Comparison of ENCODE assay signal across 8 cellular contexts in the genomic region with DNA sequence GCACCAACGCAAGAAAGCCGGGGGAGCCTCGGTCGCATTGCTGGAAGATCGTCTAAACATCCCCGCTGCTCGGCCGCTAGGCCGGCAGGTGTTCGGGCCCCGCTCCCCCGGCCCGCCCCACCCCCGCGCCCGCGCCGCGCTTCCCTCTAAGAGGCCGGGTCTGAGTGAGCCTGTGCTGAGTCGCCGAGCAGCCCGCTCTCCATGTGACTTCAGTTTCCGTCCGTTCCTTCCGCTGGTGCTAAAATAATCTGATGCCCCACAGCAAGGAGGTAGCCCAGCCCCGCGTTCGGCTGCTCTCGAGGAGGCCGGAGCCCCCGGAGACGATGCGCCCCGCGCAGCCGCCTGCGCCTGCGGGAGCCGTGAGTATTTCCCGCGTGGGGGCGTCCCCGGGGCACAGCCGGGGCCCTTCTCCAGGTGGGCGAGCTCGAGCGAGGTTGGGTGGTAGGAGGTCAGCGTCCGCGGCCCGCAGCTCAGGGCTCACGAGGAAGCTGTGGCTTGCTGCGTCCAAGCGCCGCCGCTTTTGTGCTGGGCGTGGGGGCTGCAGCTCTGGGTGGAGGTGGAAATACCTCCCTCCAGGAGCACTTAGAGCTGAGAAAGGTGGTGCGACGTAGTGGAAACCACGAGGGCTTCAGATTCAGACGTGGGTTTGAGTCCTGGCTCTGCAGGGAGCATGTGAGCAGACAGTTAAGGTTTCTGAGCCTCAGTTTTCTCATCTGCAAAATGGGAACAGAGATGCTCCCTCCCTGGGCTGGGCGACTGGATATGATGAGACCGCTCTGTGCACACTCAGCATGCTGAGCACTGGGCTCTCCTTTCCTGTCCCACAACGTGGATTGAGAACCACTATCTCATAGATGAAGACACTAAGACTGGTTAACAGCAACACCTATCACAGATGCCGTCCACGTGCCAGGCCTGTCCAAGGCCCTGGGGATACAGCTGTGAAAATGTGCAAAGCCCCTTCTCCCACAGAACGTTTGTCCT. TPM values are rescaled to one million over a fixed set of nuclear protein-coding genes. Genes with fewer than 3 reads are reported as not detected.
DNase-seq lines count a peak whose midpoint lies in the region; ATAC-seq and TF ChIP-seq lines count a peak whose summit lies in the region.

A gene (plus strand): TSS at position 178 of the 984 bp plus-strand sequence. CDS start 14,846 bp downstream, outside the sequence.

- peaks cover 69% of the 10 kb centered on the region for H3K4me1 ChIP-seq in CD4-positive, CD25-positive, alpha-beta regulatory T cell (ENCODE audit: control insufficient read depth, insufficient read depth, low read length, poor library complexity, severe bottlenecking)
- peaks cover 17% of the 10 kb centered on the region for H3K4me1 ChIP-seq in KMS-11 (ENCODE audit: low read depth, poor library complexity, severe bottlenecking)
- no peaks in the 10 kb centered on the region for H3K4me1 ChIP-seq in gastrocnemius medialis

- in situ Hi-C loops in gastrocnemius medialis (cut with MboI; ENCODE audit: low sequenced_read_pairs in 4 of 4) = no loop called here

- no peaks in the 10 kb centered on the region for H3K27me3 ChIP-seq in CD4-positive, CD25-positive, alpha-beta regulatory T cell (ENCODE audit: control insufficient read depth, insufficient read depth, low read length)
- no peaks in the 10 kb centered on the region for H3K27me3 ChIP-seq in KMS-11 (ENCODE audit: insufficient read depth, low read depth)
- H3K27me3 ChIP-seq in gastrocnemius medialis = peaks cover 10 to 20% (median 14%) of the 10 kb centered on the region in 3 donors

- peak within 1 kb of the TSS; percentile 90 to 93 (median 93) for H3K27ac Mint-ChIP-seq in CD4-positive, CD25-positive, alpha-beta regulatory T cell

- H3K4me3 Mint-ChIP-seq in CD4-positive, CD25-positive, alpha-beta regulatory T cell = peak within 1 kb of the TSS; percentile 88 to 94 (median 92)

- H3K9me3 Mint-ChIP-seq in CD4-positive, CD25-positive, alpha-beta regulatory T cell = no peaks in the 10 kb centered on the region

- peak within 1 kb of the TSS; percentile 78 for H3K27ac ChIP-seq in CD4-positive, CD25-positive, alpha-beta regulatory T cell (ENCODE audit: insufficient read depth, low read length, poor library complexity, severe bottlenecking)
- H3K27ac ChIP-seq in KMS-11 (peak within 1 kb of the TSS; percentile 70), gastrocnemius medialis (peak within 1 kb of the TSS in 3 of 4 donors; percentile 42 to 72 (median 43))

- peak within 1 kb of the TSS; percentile 93 for H2AFZ ChIP-seq in KMS-11 (ENCODE audit: low read depth)

- no peaks in the 10 kb centered on the region for H3K27me3 Mint-ChIP-seq in CD4-positive, CD25-positive, alpha-beta regulatory T cell

- no peak for TF ChIP-seq CTCF in KMS-11 (conservative IDR thresholded peaks at IDR 0.05; ENCODE audit: low read depth, low read length)
- TF ChIP-seq CTCF in gastrocnemius medialis (IDR thresholded peaks at IDR 0.05 in 4 of 5, conservative IDR thresholded peaks at IDR 0.05 in 1 of 5) = no peak

- peaks cover 19% of the 10 kb centered on the region; the same call in 1 of the 2 replicates for H3K79me2 ChIP-seq in KMS-11 (ENCODE audit: insufficient read depth, low read depth)

- H3K36me3 ChIP-seq in CD4-positive, CD25-positive, alpha-beta regulatory T cell (ENCODE audit: control insufficient read depth, insufficient read depth, low read length) = peaks cover 6% of the 10 kb centered on the region
- H3K36me3 ChIP-seq in KMS-11 (ENCODE audit: insufficient read depth) (no peaks in the 10 kb centered on the region), gastrocnemius medialis (no peaks in the 10 kb centered on the region)

- H3K4me2 ChIP-seq in KMS-11 = peak within 1 kb of the TSS; percentile 65

- no peaks in the 10 kb centered on the region for H3K9me3 ChIP-seq in CD4-positive, CD25-positive, alpha-beta regulatory T cell (ENCODE audit: control insufficient read depth in 2 of 2, low read length in 2 of 2)
- H3K9me3 ChIP-seq in gastrocnemius medialis = no peaks in the 10 kb centered on the region

- intact Hi-C loops in T-helper 1 cell treated with Interleukin-12 subunit alpha and Interleukin-12 subunit beta and Interleukin-4 antibody, amounts not matched to agents 30 ng/mL and 1 ng/mL, for 36 hours (cut with micrococcal nuclease) = loop anchor here (1.0 to 10.0 kb wide), 6 partner anchors 9 to 1095 kb away; a partner anchor contains a TSS
- intact Hi-C loops in gastrocnemius medialis (cut with DNase I; ENCODE audit: low total_unique reads) = no loop called here

- peak; percentile 70 for ATAC-seq in CD4-positive, CD25-positive, alpha-beta regulatory T cell (ENCODE audit: low read depth in 2 of 2)
- ATAC-seq in GM21360 (IDR thresholded peaks at IDR 0.05; ENCODE audit: unreplicated experiment) (peak; percentile 30), gastrocnemius medialis (peak; percentile 57), HG02840 (IDR thresholded peaks at IDR 0.05; ENCODE audit: low FRiP score, unreplicated experiment) (no peak)

- DNase-seq in CD4-positive, CD25-positive, alpha-beta regulatory T cell = peak; percentile 48 to 88 (median 53)
- DNase-seq in anterior cingulate cortex (lab: John Stamatoyannopoulos, UW) = peak in 40 of 58 donors; percentile 18 to 65 (median 36)
- peak in 32 of 51 donors; percentile 8 to 60 (median 38) for DNase-seq in hypothalamus (lab: John Stamatoyannopoulos, UW)
- peak; percentile 28 to 38 for DNase-seq in gastrocnemius medialis

- no peaks in the 10 kb centered on the region for H4K20me1 ChIP-seq in KMS-11 (ENCODE audit: insufficient read depth)

- H3K36me3 Mint-ChIP-seq in CD4-positive, CD25-positive, alpha-beta regulatory T cell = peaks cover 12% of the 10 kb centered on the region

- peak; percentile 24 to 26 for TF ChIP-seq POLR2A in gastrocnemius medialis (IDR thresholded peaks at IDR 0.05)

- H3K4me1 Mint-ChIP-seq in CD4-positive, CD25-positive, alpha-beta regulatory T cell = peaks cover 20 to 86% (median 56%) of the 10 kb centered on the region in 4 donors

- H3K9ac ChIP-seq in KMS-11 = peak within 1 kb of the TSS; percentile 93

- H3K4me3 ChIP-seq in CD4-positive, CD25-positive, alpha-beta regulatory T cell (ENCODE audit: low read depth, low read length) = peak within 1 kb of the TSS; percentile 95
- peak within 1 kb of the TSS; percentile 66 for H3K4me3 ChIP-seq in KMS-11 (IDR thresholded peaks at IDR 0.05; ENCODE audit: insufficient read depth, low read depth, low read length)
- peak within 1 kb of the TSS; percentile 54 to 68 (median 58) for H3K4me3 ChIP-seq in gastrocnemius medialis

RNA-seq across cellular contexts. Expression of the gene that starts here (rescaled TPM):
- 18.3 TPM for total RNA-seq in CD4-positive, CD25-positive, alpha-beta regulatory T cell
- polyA plus RNA-seq in CD4-positive, CD25-positive, alpha-beta regulatory T cell = 1 to 10 TPM; 2.5 to 7.1 (median 4.0) TPM
- 33.1 and 34.7 TPM in 2 replicates for total RNA-seq in T-helper 1 cell treated with Interleukin-12 subunit alpha and Interleukin-12 subunit beta and Interleukin-4 antibody, amounts not matched to agents 30 ng/mL and 1 ng/mL, for 36 hours
- total RNA-seq in gastrocnemius medialis = 1 to 10 TPM in 2 of 4 donors, under 1 TPM in 2; 0.31 to 1.7 (median 0.96) TPM
